In genomic region chr2:42977236-42978174, GRCh38 we compare ENCODE assay signal across 13 cellular contexts.
DNase-seq lines count a peak whose midpoint lies in the region; ATAC-seq lines count a peak whose summit lies in the region.
"Had no signal": no experiment of that assay in that cellular context is flagged by ENCODE, and none has a peak within 500 bp of the region (broad histone marks: within the 10 kb centered on the region; RNA-seq: fewer than 3 reads in every experiment).

No MANE protein-coding gene starts in this region.

- no peak overlapping the region for H3K4me3 Mint-ChIP-seq in memory B cell
- H3K4me3 Mint-ChIP-seq in stimulated activated memory B cell treated with anti-CD40 and anti-IgM and Interleukin-4, amounts not matched to agents 10 μg/mL and 1 μg/mL and 100 μg/mL, for 72 hours, result no peak overlapping the region
- H3K4me3 Mint-ChIP-seq: activated naive CD4-positive, alpha-beta T cell treated with anti-CD3 and anti-CD28 coated beads, Interleukin-2, amount 10 ng/mL, durations not matched to agents 7 days and 5 days; endodermal cell had no signal

- H3K27ac Mint-ChIP-seq in memory B cell, result peak overlapping the region; percentile 46
- peak overlapping the region; percentile 9 for H3K27ac Mint-ChIP-seq in stimulated activated memory B cell treated with anti-CD40 and anti-IgM and Interleukin-4, amounts not matched to agents 10 μg/mL and 1 μg/mL and 100 μg/mL, for 72 hours
- H3K27ac Mint-ChIP-seq: activated naive CD4-positive, alpha-beta T cell treated with anti-CD3 and anti-CD28 coated beads, Interleukin-2, amount 10 ng/mL, durations not matched to agents 7 days and 5 days; endodermal cell had no signal

- H3K27me3 Mint-ChIP-seq in memory B cell, result peaks cover 5% of the 10 kb centered on the region
- H3K27me3 Mint-ChIP-seq in stimulated activated memory B cell treated with anti-CD40 and anti-IgM and Interleukin-4, amounts not matched to agents 10 μg/mL and 1 μg/mL and 100 μg/mL, for 72 hours, result no peaks in the 10 kb centered on the region

- peak; percentile 54 for ATAC-seq in memory B cell (ENCODE audit: low read depth)
- no peak for ATAC-seq in stimulated activated memory B cell treated with anti-CD40 and anti-IgM and Interleukin-4, amounts not matched to agents 10 μg/mL and 1 μg/mL and 100 μg/mL, for 72 hours
- ATAC-seq: psoas muscle had no signal

- no peaks in the 10 kb centered on the region for H3K36me3 Mint-ChIP-seq in memory B cell
- H3K36me3 Mint-ChIP-seq in stimulated activated memory B cell treated with anti-CD40 and anti-IgM and Interleukin-4, amounts not matched to agents 10 μg/mL and 1 μg/mL and 100 μg/mL, for 72 hours, result no peaks in the 10 kb centered on the region
- H3K36me3 Mint-ChIP-seq: activated naive CD4-positive, alpha-beta T cell treated with anti-CD3 and anti-CD28 coated beads, Interleukin-2, amount 10 ng/mL, durations not matched to agents 7 days and 5 days had no signal

- no peaks in the 10 kb centered on the region for H3K9me3 Mint-ChIP-seq in memory B cell
- no peaks in the 10 kb centered on the region for H3K9me3 Mint-ChIP-seq in stimulated activated memory B cell treated with anti-CD40 and anti-IgM and Interleukin-4, amounts not matched to agents 10 μg/mL and 1 μg/mL and 100 μg/mL, for 72 hours
- H3K9me3 Mint-ChIP-seq: activated naive CD4-positive, alpha-beta T cell treated with anti-CD3 and anti-CD28 coated beads, Interleukin-2, amount 10 ng/mL, durations not matched to agents 7 days and 5 days had no signal

- peak; percentile 72 for DNase-seq in GF-D8 (lab: John Stamatoyannopoulos, UW)
- peak; percentile 11 for DNase-seq in RPMI8226
- DNase-seq in memory B cell (ENCODE audit: low spot score in 2 of 2), result no peak
- no peak for DNase-seq in NCI-H1694 treated with DMSO at 0.1 percent for 48 hours (lab: John Stamatoyannopoulos, UW)
- DNase-seq in DMS153 (lab: John Stamatoyannopoulos, UW), result no peak
- no peak for DNase-seq in HCEC 1CT
- DNase-seq: activated naive CD4-positive, alpha-beta T cell treated with anti-CD3 and anti-CD28 coated beads, Interleukin-2, amount 10 ng/mL, durations not matched to agents 7 days and 5 days; endodermal cell; foreskin melanocyte; midbrain; psoas muscle; stimulated activated CD4-positive, alpha-beta T cell treated with anti-CD3 and anti-CD28 coated beads, Interleukin-15, amount 100 ng/mL, for 24 hours had no signal

- peaks cover 25% of the 10 kb centered on the region for H3K4me1 Mint-ChIP-seq in memory B cell
- H3K4me1 Mint-ChIP-seq in stimulated activated memory B cell treated with anti-CD40 and anti-IgM and Interleukin-4, amounts not matched to agents 10 μg/mL and 1 μg/mL and 100 μg/mL, for 72 hours, result peaks cover 42% of the 10 kb centered on the region

Comparison
In these comparisons a context has a peak if more than half of its experiments do, and no peak if none do; other contexts are left out.
1. DNase-seq: peak in GF-D8 (single experiment) and RPMI8226 (single experiment); none in memory B cell (0 of 2), NCI-H1694 treated with DMSO at 0.1 percent for 48 hours (single experiment), DMS153 (single experiment) and HCEC 1CT (single experiment).